9 cellular contexts compared by ENCODE assay signal in the genomic region with DNA sequence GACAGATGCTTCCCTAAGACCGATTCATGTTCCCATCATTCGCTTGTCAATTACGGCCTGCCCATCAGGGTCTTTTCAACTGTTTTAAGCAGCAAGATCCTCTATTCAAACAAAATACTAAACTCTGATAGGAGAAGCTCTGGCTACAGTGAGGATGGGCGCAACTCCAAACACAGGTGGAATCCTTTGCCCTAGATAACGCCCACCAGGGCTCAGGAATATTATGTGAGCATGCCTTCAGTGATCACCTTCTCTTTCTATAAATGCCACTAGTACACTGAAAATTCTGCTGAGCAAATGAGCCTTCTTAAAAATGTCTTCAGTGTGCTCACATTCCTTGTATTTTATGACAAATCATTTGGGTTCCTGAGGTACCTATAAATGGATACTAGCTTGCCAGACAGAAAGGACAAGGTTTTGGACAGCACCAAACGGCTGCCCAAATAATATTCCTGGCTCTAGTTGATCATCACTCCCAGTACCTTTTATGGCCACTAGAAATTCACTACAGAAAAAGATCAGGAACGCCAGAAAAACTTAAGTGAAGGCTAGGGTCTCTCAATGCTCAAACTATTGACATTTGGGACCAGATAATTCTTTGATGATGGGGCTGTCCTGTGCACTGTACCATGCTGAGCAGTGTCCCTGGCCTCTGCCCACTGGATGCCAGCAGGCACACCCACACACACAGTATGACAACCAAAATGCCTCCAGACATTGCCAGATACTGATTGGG. TPM values are rescaled to one million over a fixed set of nuclear protein-coding genes. Genes with fewer than 3 reads are reported as not detected.
DNase-seq lines count a peak whose midpoint lies in the region; ATAC-seq, FAIRE-seq and TF ChIP-seq lines count a peak whose summit lies in the region.
"Had no signal": no experiment of that assay in that cellular context is flagged by ENCODE, and none has a peak within 500 bp of the region (broad histone marks: within the 10 kb centered on the region; RNA-seq: fewer than 3 reads in every experiment).

No MANE protein-coding gene starts in this region.

- H3K9me3 ChIP-seq in PC-3 (ENCODE audit: low read length): no peaks in the 10 kb centered on the region
- H3K9me3 ChIP-seq in esophagus (ENCODE audit: control insufficient read depth in 2 of 2, insufficient read depth in 1 of 2, low read depth in 1 of 2, low read length in 1 of 2): no peaks in the 10 kb centered on the region
- H3K9me3 ChIP-seq in psoas muscle: no peaks in the 10 kb centered on the region

- peak overlapping the region; percentile 85 for H3K9ac ChIP-seq in PC-3 (ENCODE audit: low read length)

- TF ChIP-seq CTCF in PC-3 (conservative IDR thresholded peaks at IDR 0.05; ENCODE audit: low read depth, low read length) (peak; percentile 40; the same call in 1 of the 2 replicates), psoas muscle (IDR thresholded peaks at IDR 0.05) (peak; percentile 18)

- no peak for FAIRE-seq in H54 (lab: Jason Lieb, UNC)
- FAIRE-seq: endometrium had no signal

- peaks cover 28% of the 10 kb centered on the region for H4K20me1 ChIP-seq in PC-3 (ENCODE audit: low read length)

- peak; percentile 11 for DNase-seq in GM03348 (ENCODE audit: low spot score)
- peak; percentile 70 for DNase-seq in PC-3
- no peak for DNase-seq in psoas muscle
- no peak for DNase-seq in NOMO-1 (lab: John Stamatoyannopoulos, UW; ENCODE audit: unreplicated experiment in 2 of 2)
- no peak for DNase-seq in NCI-H1417 (lab: John Stamatoyannopoulos, UW)
- no peak for DNase-seq in NCI-H1436 (lab: John Stamatoyannopoulos, UW)
- no peak for DNase-seq in H54 (ENCODE audit: insufficient read length, low spot score)

- TF ChIP-seq POLR2A in H54 (IDR thresholded peaks at IDR 0.05; ENCODE audit: low read depth, low read length): no peak

- H3K9me2 ChIP-seq in PC-3 (replicated peaks; ENCODE audit: low read length): no peaks in the 10 kb centered on the region

- H3F3A ChIP-seq in PC-3 (ENCODE audit: low read length, unreplicated experiment): peaks cover 22% of the 10 kb centered on the region

- peak overlapping the region; percentile 75 for H3K4me3 ChIP-seq in PC-3 (ENCODE audit: low read length)
- peak overlapping the region in 1 of 2 donors; percentile 26 for H3K4me3 ChIP-seq in esophagus (ENCODE audit: low read depth in 1 of 2, low read length in 2 of 2)
- H3K4me3 ChIP-seq in psoas muscle: no peak overlapping the region

- intact Hi-C loops in PC-3 (cut with micrococcal nuclease): loop anchor here (1.0 kb wide), 1 partner anchor 194 kb away; no protein-coding TSS in a partner anchor
- intact Hi-C loops in psoas muscle (cut with DNase I): loop anchor here in 1 of 2 donors (2.0 kb wide), 1 partner anchor 336 kb away; no protein-coding TSS in a partner anchor

- CTCF ChIA-PET in PC-3 (lab: Charles Lee): interaction anchor here (0.6 to 1.5 kb wide), 4 partner anchors 14 to 456 kb away, joined by 3 to 5 read pairs (median 4); a partner anchor contains a TSS

- peaks cover 100% of the 10 kb centered on the region for H3K79me2 ChIP-seq in PC-3 (ENCODE audit: low read length)

- H2AFZ ChIP-seq in PC-3 (ENCODE audit: low read length): no peak overlapping the region

- H3K4me1 ChIP-seq in PC-3 (ENCODE audit: insufficient read depth, low read length): peaks cover 75% of the 10 kb centered on the region
- H3K4me1 ChIP-seq in esophagus (ENCODE audit: control insufficient read depth in 2 of 2, insufficient read depth in 2 of 2, low read length in 1 of 2): peaks cover 2 to 4% of the 10 kb centered on the region in 2 donors
- H3K4me1 ChIP-seq in psoas muscle: peaks cover 36% of the 10 kb centered on the region

- ATAC-seq in PC-3: peak; percentile 10
- no peak for ATAC-seq in psoas muscle

- POLR2A ChIA-PET in PC-3 (lab: Charles Lee; ENCODE audit: unreplicated experiment): interaction anchor here (0.6 to 2.2 kb wide), 7 partner anchors 13 to 359 kb away, joined by 3 to 11 read pairs (median 4); a partner anchor contains a TSS

- WGBS in esophagus, 2 donors: 60 to 65% methylated on average over 7 of the region's 7 CpGs
- 63 to 73% (median 73%) methylated on average over 7 of the region's 7 CpGs for WGBS in psoas muscle, 3 donors

- H3K27ac ChIP-seq in PC-3 (ENCODE audit: low read length) (peak overlapping the region; percentile 88), esophagus (ENCODE audit: low read depth in 2 of 2, low read length in 1 of 2) (peak overlapping the region; percentile 88 to 90), psoas muscle (peak overlapping the region; percentile 44)

- H3K27me3 ChIP-seq in PC-3 (ENCODE audit: low read length) (no peaks in the 10 kb centered on the region), esophagus (ENCODE audit: control insufficient read depth in 1 of 2, insufficient read depth in 2 of 2, low read length in 2 of 2) (no peaks in the 10 kb centered on the region), psoas muscle (ENCODE audit: insufficient read depth in 3 of 3, low read length in 2 of 3) (no peaks in the 10 kb centered on the region)

- peak overlapping the region; percentile 86 for H3K4me2 ChIP-seq in PC-3 (ENCODE audit: low read length)

- peaks cover 60% of the 10 kb centered on the region for H3K36me3 ChIP-seq in PC-3 (ENCODE audit: low read depth, low read length)
- H3K36me3 ChIP-seq in esophagus (ENCODE audit: control insufficient read depth in 2 of 2, insufficient read depth in 2 of 2, low read length in 1 of 2): peaks cover 13 to 24% of the 10 kb centered on the region in 2 donors
- H3K36me3 ChIP-seq in psoas muscle (ENCODE audit: insufficient read depth in 1 of 2, low read depth in 1 of 2): peaks cover 2 to 41% of the 10 kb centered on the region in 2 donors

- no TSS peak for BruUV-seq in PC-3 (replicated peaks; lab: Mats Ljungman, UMichigan)

RNA-seq across cellular contexts. Expression of a gene that starts 13.1 kb away (rescaled TPM):
- total RNA-seq in PC-3 (2014; rRNA removed): 45.6 and 55.5 TPM in 2 replicates
- 1 to 10 TPM; 8.2 to 9.0 TPM for polyA plus RNA-seq in esophagus
- total RNA-seq in psoas muscle: 1 to 10 TPM; 4.0 to 8.1 (median 6.1) TPM
- polyA plus RNA-seq in psoas muscle: 1 to 10 TPM; 1.7 to 4.3 (median 2.6) TPM

Comparison
In these comparisons a context has a peak if more than half of its experiments do, and no peak if none do; other contexts are left out.
1. DNase-seq: peak in GM03348 (single experiment) and PC-3 (single experiment); none in psoas muscle (0 of 2), NOMO-1 (0 of 2), NCI-H1417 (0 of 3), NCI-H1436 (single experiment) and H54 (single experiment).
2. Peak in every context shown above with its lines, with median percentiles within 50 percentile points of each other: H3K27ac ChIP-seq.